11 cellular contexts compared by ENCODE assay signal in genomic region chr14:22512106-22512814, GRCh38.
A peak's percentile ranks its signal among the peaks of the same experiment; 100 is the strongest.
DNase-seq lines count a peak whose midpoint lies in the region; ATAC-seq and TF ChIP-seq lines count a peak whose summit lies in the region.
"Had no signal": no experiment of that assay in that cellular context is flagged by ENCODE, and none has a peak within 500 bp of the region (broad histone marks: within the 10 kb centered on the region; RNA-seq: fewer than 3 reads in every experiment).

No MANE protein-coding gene starts in this region.

- no peaks in the 10 kb centered on the region for H3K27me3 Mint-ChIP-seq in CD4-positive, alpha-beta memory T cell
- no peaks in the 10 kb centered on the region for H3K27me3 Mint-ChIP-seq in activated naive CD8-positive, alpha-beta T cell treated with anti-CD3 and anti-CD28 coated beads, Interleukin-2, amount 10 ng/mL, durations not matched to agents 7 days and 5 days

- peaks cover 54 to 93% (median 72%) of the 10 kb centered on the region in 4 donors for H3K4me1 Mint-ChIP-seq in CD4-positive, alpha-beta memory T cell
- peaks cover 64% of the 10 kb centered on the region for H3K4me1 Mint-ChIP-seq in activated naive CD8-positive, alpha-beta T cell treated with anti-CD3 and anti-CD28 coated beads, Interleukin-2, amount 10 ng/mL, durations not matched to agents 7 days and 5 days

- no peak for ATAC-seq in activated naive CD8-positive, alpha-beta T cell treated with anti-CD3 and anti-CD28 coated beads, Interleukin-2, amount 10 ng/mL, durations not matched to agents 7 days and 5 days (ENCODE audit: low read depth)
- ATAC-seq: mucosa of descending colon had no signal

- no peaks in the 10 kb centered on the region for H3K27me3 ChIP-seq in CD4-positive, alpha-beta memory T cell (ENCODE audit: insufficient read depth, low read length)
- no peaks in the 10 kb centered on the region for H3K27me3 ChIP-seq in prostate gland (replicated peaks; ENCODE audit: insufficient read depth)

- H3K4me3 ChIP-seq in CD4-positive, alpha-beta memory T cell (ENCODE audit: low read length in 2 of 2): peak overlapping the region in 1 of 2 donors; percentile 20
- H3K4me3 ChIP-seq in prostate gland: no peak overlapping the region
- H3K4me3 ChIP-seq: mucosa of descending colon had no signal

- H3K9me3 ChIP-seq in CD4-positive, alpha-beta memory T cell (ENCODE audit: control insufficient read depth in 1 of 2, low read length in 2 of 2): no peaks in the 10 kb centered on the region
- no peaks in the 10 kb centered on the region for H3K9me3 ChIP-seq in prostate gland
- H3K9me3 ChIP-seq: Caco-2, mucosa of descending colon had no signal

- intact Hi-C loops in CD4-positive, alpha-beta memory T cell (cut with micrococcal nuclease): loop anchor here (1.0 to 2.0 kb wide), 2 partner anchors 8 to 19 kb away; no protein-coding TSS in a partner anchor
- intact Hi-C loops in prostate gland (cut with DNase I): no loop called here

- CTCF ChIA-PET in CD4-positive, alpha-beta memory T cell (lab: Charles Lee; ENCODE audit: partially characterized antibody): interaction anchor here (1.0 to 3.1 kb wide), 5 partner anchors 13 to 58 kb away, joined by 3 to 15 read pairs (median 8); no protein-coding TSS in a partner anchor

- no peak for TF ChIP-seq CTCF in prostate gland (IDR thresholded peaks at IDR 0.05)

- peaks cover 43% of the 10 kb centered on the region for H3K36me3 ChIP-seq in CD4-positive, alpha-beta memory T cell (ENCODE audit: insufficient read depth, low read length)
- H3K36me3 ChIP-seq in prostate gland: no peaks in the 10 kb centered on the region

- POLR2A ChIA-PET in CD4-positive, alpha-beta memory T cell (lab: Charles Lee; ENCODE audit: partially characterized antibody): interaction anchor here (0.8 to 42.8 kb wide), 12 partner anchors 5 to 763 kb away, joined by 3 to 1528 read pairs (median 71); no protein-coding TSS in a partner anchor
- POLR2A ChIA-PET in activated naive CD8-positive, alpha-beta T cell treated with anti-CD3 and anti-CD28 coated beads, Interleukin-2, amount 10 ng/mL, durations not matched to agents 7 days and 5 days (lab: Charles Lee): interaction anchor here (0.9 to 32.0 kb wide), 10 partner anchors 6 to 58 kb away, joined by 3 to 652 read pairs (median 22); no protein-coding TSS in a partner anchor

- H3K9me3 Mint-ChIP-seq in CD4-positive, alpha-beta memory T cell: no peaks in the 10 kb centered on the region
- no peaks in the 10 kb centered on the region for H3K9me3 Mint-ChIP-seq in activated naive CD8-positive, alpha-beta T cell treated with anti-CD3 and anti-CD28 coated beads, Interleukin-2, amount 10 ng/mL, durations not matched to agents 7 days and 5 days

- peak overlapping the region; percentile 76 to 92 (median 89) for H3K4me3 Mint-ChIP-seq in CD4-positive, alpha-beta memory T cell
- H3K4me3 Mint-ChIP-seq in activated naive CD8-positive, alpha-beta T cell treated with anti-CD3 and anti-CD28 coated beads, Interleukin-2, amount 10 ng/mL, durations not matched to agents 7 days and 5 days: peak overlapping the region; percentile 91

- peaks cover 99% of the 10 kb centered on the region for H3K4me1 ChIP-seq in CD4-positive, alpha-beta memory T cell (ENCODE audit: insufficient read depth, low read length)
- H3K4me1 ChIP-seq in prostate gland (replicated peaks): no peaks in the 10 kb centered on the region

- peak overlapping the region; percentile 85 to 100 (median 98) for H3K27ac Mint-ChIP-seq in CD4-positive, alpha-beta memory T cell
- H3K27ac Mint-ChIP-seq in activated naive CD8-positive, alpha-beta T cell treated with anti-CD3 and anti-CD28 coated beads, Interleukin-2, amount 10 ng/mL, durations not matched to agents 7 days and 5 days: peak overlapping the region; percentile 96

- in situ Hi-C loops in KBM-7 (cut with MboI; ENCODE audit: low pct_unique_long_range_greater_than_20kb, low sequenced_read_pairs): no loop called here

- H3K27ac ChIP-seq in CD4-positive, alpha-beta memory T cell (ENCODE audit: low read depth, low read length): peak overlapping the region; percentile 76
- H3K27ac ChIP-seq in prostate gland (peak overlapping the region; percentile 38 to 41), substantia nigra (ENCODE audit: low read depth, low read length, poor library complexity, severe bottlenecking) (no peak overlapping the region)

- WGBS in prostate gland: 53% methylated on average over 2 of the region's 2 CpGs

- peaks cover 80 to 84% of the 10 kb centered on the region in 2 donors for H3K36me3 Mint-ChIP-seq in CD4-positive, alpha-beta memory T cell
- H3K36me3 Mint-ChIP-seq in activated naive CD8-positive, alpha-beta T cell treated with anti-CD3 and anti-CD28 coated beads, Interleukin-2, amount 10 ng/mL, durations not matched to agents 7 days and 5 days: peaks cover 87% of the 10 kb centered on the region

- peak in 1 of 5 donors; percentile 44 for DNase-seq in CD4-positive, alpha-beta memory T cell
- DNase-seq in KBM-7: peak; percentile 38
- no peak for DNase-seq in activated naive CD8-positive, alpha-beta T cell treated with anti-CD3 and anti-CD28 coated beads, Interleukin-2, amount 10 ng/mL, durations not matched to agents 7 days and 5 days
- DNase-seq in prostate gland (ENCODE audit: low spot score): no peak
- DNase-seq in NCI-H1694 treated with DMSO at 0.1 percent for 48 hours (lab: John Stamatoyannopoulos, UW): no peak
- DNase-seq in NCI-H128 (lab: John Stamatoyannopoulos, UW; ENCODE audit: unreplicated experiment): no peak
- DNase-seq in substantia nigra (lab: John Stamatoyannopoulos, UW): no peak
- DNase-seq: activated gamma-delta T cell, Caco-2, mucosa of descending colon, NCI-H1105 treated with DMSO at 0.1 percent for 48 hours had no signal

- TF ChIP-seq POLR2A in prostate gland (IDR thresholded peaks at IDR 0.05): no peak
